ENCODE assay signal across 23 cellular contexts in the genomic region with DNA sequence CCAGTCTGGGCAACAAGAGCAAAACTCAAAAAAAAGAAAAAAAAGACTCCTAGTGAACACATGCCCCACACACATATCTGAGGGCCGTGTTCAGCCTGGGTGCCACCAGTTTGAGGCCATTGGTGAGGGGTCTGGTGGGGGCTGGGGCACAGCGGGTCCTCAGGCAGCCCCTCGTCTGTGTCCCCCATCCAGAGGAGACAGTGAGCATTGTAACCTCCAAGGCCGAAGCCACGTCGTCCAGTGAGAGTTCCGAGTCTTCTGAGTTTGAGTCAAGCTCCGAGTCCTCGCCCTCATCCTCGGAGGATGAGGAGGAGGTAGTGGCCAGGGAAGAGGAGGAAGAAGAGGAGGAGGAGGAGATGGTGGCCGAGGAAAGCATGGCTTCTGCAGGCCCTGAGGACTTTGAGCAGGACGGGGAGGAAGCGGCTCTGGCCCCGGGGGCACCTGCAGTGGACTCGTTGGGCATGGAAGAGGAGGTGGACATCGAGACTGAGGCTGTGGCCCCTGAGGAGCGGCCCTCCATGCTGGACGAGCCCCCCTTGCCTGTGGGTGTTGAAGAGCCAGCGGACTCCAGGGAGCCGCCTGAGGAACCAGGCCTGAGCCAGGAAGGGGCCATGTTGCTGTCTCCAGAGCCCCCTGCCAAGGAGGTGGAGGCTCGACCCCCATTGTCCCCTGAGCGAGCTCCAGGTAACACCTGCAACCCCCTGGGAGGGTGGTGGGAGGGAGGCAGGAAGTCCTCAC. TPM values are rescaled to one million over a fixed set of nuclear protein-coding genes. Genes with fewer than 3 reads are reported as not detected.
"Had no signal": no experiment of that assay in that cellular context is flagged by ENCODE, and none has a peak within 500 bp of the region (broad histone marks: within the 10 kb centered on the region; RNA-seq: fewer than 3 reads in every experiment).

No MANE protein-coding gene starts in this region.

- H3K27ac ChIP-seq: colonic mucosa, gastrocnemius medialis, heart left ventricle, left lung, suprapubic skin, transverse colon, vagina had no signal

- H3K9me3 ChIP-seq: colonic mucosa, gastrocnemius medialis, heart left ventricle, left lung, suprapubic skin, transverse colon, vagina had no signal

- H3K27me3 ChIP-seq: colonic mucosa, gastrocnemius medialis, heart left ventricle, left lung, suprapubic skin, transverse colon, vagina had no signal

- H3K27me3 Mint-ChIP-seq: activated B cell treated with CpG ODN at 0.5 μM for 24 hours; activated T-helper 17 cell treated with anti-CD3 and anti-CD28 coated beads, Interleukin-2, amount 50 U/mL, for 72 hours; brain; stimulated activated naive CD8-positive, alpha-beta T cell treated with anti-CD3 and anti-CD28 coated beads, Interleukin-15, amount 100 ng/mL, for 72 hours had no signal

- H3K4me1 ChIP-seq: colonic mucosa, gastrocnemius medialis, heart left ventricle, left lung, suprapubic skin, transverse colon, vagina had no signal

- H3K4me3 ChIP-seq: colonic mucosa, gastrocnemius medialis, heart left ventricle, left lung, suprapubic skin, transverse colon, vagina had no signal

- FAIRE-seq: kidney had no signal

- H3K27ac Mint-ChIP-seq: activated B cell treated with CpG ODN at 0.5 μM for 24 hours; activated T-helper 17 cell treated with anti-CD3 and anti-CD28 coated beads, Interleukin-2, amount 50 U/mL, for 72 hours; brain; nephron had no signal

- H3K4me3 Mint-ChIP-seq: activated B cell treated with CpG ODN at 0.5 μM for 24 hours; activated T-helper 17 cell treated with anti-CD3 and anti-CD28 coated beads, Interleukin-2, amount 50 U/mL, for 72 hours; brain; nephron; stimulated activated naive CD8-positive, alpha-beta T cell treated with anti-CD3 and anti-CD28 coated beads, Interleukin-15, amount 100 ng/mL, for 72 hours had no signal

- H3K4me1 Mint-ChIP-seq: activated T-helper 17 cell treated with anti-CD3 and anti-CD28 coated beads, Interleukin-2, amount 50 U/mL, for 72 hours; brain; nephron had no signal

- H3K9me3 Mint-ChIP-seq: activated B cell treated with CpG ODN at 0.5 μM for 24 hours; activated T-helper 17 cell treated with anti-CD3 and anti-CD28 coated beads, Interleukin-2, amount 50 U/mL, for 72 hours; brain; nephron; stimulated activated naive CD8-positive, alpha-beta T cell treated with anti-CD3 and anti-CD28 coated beads, Interleukin-15, amount 100 ng/mL, for 72 hours had no signal

- ATAC-seq: activated T-helper 17 cell treated with anti-CD3 and anti-CD28 coated beads, Interleukin-2, amount 50 U/mL, for 72 hours; esophagus mucosa; gastrocnemius medialis; heart left ventricle; left lung; stimulated activated naive CD8-positive, alpha-beta T cell treated with anti-CD3 and anti-CD28 coated beads, Interleukin-15, amount 100 ng/mL, for 72 hours had no signal

- DNase-seq: activated B cell treated with CpG ODN at 0.5 μM for 24 hours; activated CD4-positive, alpha-beta T cell treated with anti-CD3 and anti-CD28 coated beads for 48 hours; activated CD8-positive, alpha-beta memory T cell treated with anti-CD3 and anti-CD28 coated beads, Interleukin-2, amount 50 U/mL, for 4 hours; activated naive CD4-positive, alpha-beta T cell; central memory CD4-positive, alpha-beta T cell; colonic mucosa; gastrocnemius medialis; kidney; mammary epithelial cell; midbrain; occipital lobe; stimulated activated naive CD8-positive, alpha-beta T cell treated with anti-CD3 and anti-CD28 coated beads, Interleukin-15, amount 100 ng/mL, for 72 hours; transverse colon had no signal

RNA-seq across cellular contexts. Expression of a gene that starts 39.3 kb away (rescaled TPM):
- total RNA-seq: activated B cell treated with CpG ODN at 0.5 μM for 24 hours; activated T-helper 17 cell treated with anti-CD3 and anti-CD28 coated beads, Interleukin-2, amount 50 U/mL, for 72 hours; occipital lobe; skeletal muscle tissue; T-helper 2 cell treated with Interferon-gamma antibody and Interleukin-4, amounts not matched to agents 100 ng/mL and 5 ng/mL, for 36 hours; vagina had no signal
